8 cellular contexts compared by ENCODE assay signal in the genomic region with DNA sequence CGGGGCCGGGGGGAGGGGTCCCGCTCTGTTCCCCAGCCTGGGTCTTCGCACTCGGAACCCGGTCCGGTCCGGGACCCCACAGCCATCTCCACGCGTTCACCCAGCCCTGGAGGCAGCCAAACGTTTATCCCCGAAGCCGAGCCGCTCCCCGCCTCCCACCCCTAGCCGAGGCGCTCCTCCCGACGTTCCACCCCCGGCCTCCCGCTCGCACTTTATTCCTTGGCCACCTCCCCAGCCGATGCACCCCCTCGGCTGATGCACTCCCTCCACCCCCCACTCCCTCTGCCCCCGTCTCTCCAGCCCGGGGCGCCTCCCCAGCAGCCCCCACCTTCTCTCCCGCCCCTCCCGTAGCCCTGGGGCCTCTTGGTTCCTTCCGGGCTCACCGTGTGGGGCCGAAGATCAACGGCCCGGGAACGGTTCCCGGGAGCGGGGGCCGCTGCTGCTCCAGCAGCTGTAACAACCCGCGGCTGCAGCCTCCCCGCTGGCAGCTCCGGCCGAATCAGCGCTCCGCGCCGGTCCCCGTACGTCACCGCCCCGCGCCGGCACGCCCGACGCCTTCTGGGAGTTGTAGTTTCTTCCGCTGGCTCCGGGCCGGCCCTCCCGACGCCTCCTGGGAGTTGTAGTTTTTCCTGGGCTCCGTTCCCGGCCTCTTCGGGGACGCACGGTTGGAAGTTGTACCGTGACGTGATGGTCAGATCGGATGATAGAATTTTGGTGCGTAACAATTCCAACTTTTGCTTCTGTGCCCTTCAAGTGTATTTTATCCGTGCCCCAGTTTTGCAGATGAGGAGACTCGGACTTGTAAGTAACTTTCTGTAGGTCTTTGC. TPM values are rescaled to one million over a fixed set of nuclear protein-coding genes. Genes with fewer than 3 reads are reported as not detected.
DNase-seq lines count a peak whose midpoint lies in the region; ATAC-seq lines count a peak whose summit lies in the region.

A gene with protein sequence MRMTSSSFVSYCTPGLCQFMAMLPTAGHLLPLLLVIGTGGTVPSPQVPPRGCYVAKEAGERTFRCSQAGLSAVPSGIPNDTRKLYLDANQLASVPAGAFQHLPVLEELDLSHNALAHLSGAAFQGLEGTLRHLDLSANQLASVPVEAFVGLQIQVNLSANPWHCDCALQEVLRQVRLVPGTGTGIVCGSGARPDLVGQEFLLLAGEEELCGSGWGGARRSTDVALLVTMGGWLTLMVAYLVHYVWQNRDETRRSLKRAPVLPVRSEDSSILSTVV (plus strand): TSS at position 632 of the 827 bp plus-strand sequence. CDS start 13,792 bp downstream, outside the sequence.
A gene with protein sequence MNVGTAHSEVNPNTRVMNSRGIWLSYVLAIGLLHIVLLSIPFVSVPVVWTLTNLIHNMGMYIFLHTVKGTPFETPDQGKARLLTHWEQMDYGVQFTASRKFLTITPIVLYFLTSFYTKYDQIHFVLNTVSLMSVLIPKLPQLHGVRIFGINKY (minus strand): TSS at position 501 of the 827 bp plus-strand sequence. CDS start 3,398 bp downstream, outside the sequence.

- peaks cover 19 to 54% (median 41%) of the 10 kb centered on the region in 4 donors for H3K4me1 Mint-ChIP-seq in CD4-positive, alpha-beta memory T cell

- POLR2A ChIA-PET in CD4-positive, alpha-beta memory T cell (lab: Charles Lee; ENCODE audit: partially characterized antibody), result interaction anchor here (0.5 to 3.3 kb wide), 17 partner anchors 9 to 291 kb away, joined by 3 to 20 read pairs (median 6); a partner anchor contains a TSS

- CTCF ChIA-PET in CD4-positive, alpha-beta memory T cell (lab: Charles Lee; ENCODE audit: partially characterized antibody), result interaction anchor here (1.0 to 1.6 kb wide), 4 partner anchors 16 to 304 kb away, joined by 3 to 8 read pairs (median 4); no protein-coding TSS in a partner anchor

- intact Hi-C loops in CD4-positive, alpha-beta memory T cell (cut with micrococcal nuclease), result loop anchor here (1.0 to 2.0 kb wide), 5 partner anchors 25 to 290 kb away; a partner anchor contains a TSS

- H3K9me3 Mint-ChIP-seq in CD4-positive, alpha-beta memory T cell, result peaks cover 0 to 2% (median 0%) of the 10 kb centered on the region in 8 donors

- DNase-seq in CD4-positive, alpha-beta memory T cell, result peak; percentile 87 to 92 (median 90)
- DNase-seq in HT-29 (ENCODE audit: low spot score), result peak; percentile 90
- DNase-seq in NK-92 treated with Interleukin-12 subunit alpha and Interleukin-12 subunit beta, amount 100 ng/mL, for 24 hours (lab: John Stamatoyannopoulos, UW), result peak; percentile 88
- DNase-seq in activated CD8-positive, alpha-beta memory T cell treated with anti-CD3 and anti-CD28 coated beads for 4 hours (ENCODE audit: low read depth in 2 of 2), result peak; percentile 80 to 81
- DNase-seq in effector memory CD4-positive, alpha-beta T cell, result peak; percentile 75 to 85 (median 81)
- peak; percentile 96 for DNase-seq in medulla oblongata (ENCODE audit: extremely low spot score)
- DNase-seq in stimulated activated CD4-positive, alpha-beta T cell treated with anti-CD3 and anti-CD28 coated beads, TNF-alpha, amount 100 ng/mL, for 48 hours (ENCODE audit: low read depth in 3 of 3), result peak; percentile 84 to 88 (median 87)

- peak within 1 kb of the TSS; percentile 79 to 89 for H3K4me3 ChIP-seq in CD4-positive, alpha-beta memory T cell (ENCODE audit: low read length in 2 of 2)
- H3K4me3 ChIP-seq in effector memory CD4-positive, alpha-beta T cell (ENCODE audit: insufficient read depth, low read depth, low read length, poor library complexity, severe bottlenecking), result peak within 1 kb of the TSS; percentile 91

- peak within 1 kb of the TSS; percentile 93 to 99 (median 95) for H3K27ac Mint-ChIP-seq in CD4-positive, alpha-beta memory T cell

- peaks cover 50% of the 10 kb centered on the region for H3K4me1 ChIP-seq in CD4-positive, alpha-beta memory T cell (ENCODE audit: insufficient read depth, low read length)
- peaks cover 28% of the 10 kb centered on the region for H3K4me1 ChIP-seq in effector memory CD4-positive, alpha-beta T cell (ENCODE audit: control insufficient read depth, insufficient read depth, low read length, poor library complexity, severe bottlenecking)

- peaks cover 20% of the 10 kb centered on the region for H3K36me3 ChIP-seq in CD4-positive, alpha-beta memory T cell (ENCODE audit: insufficient read depth, low read length)
- H3K36me3 ChIP-seq in effector memory CD4-positive, alpha-beta T cell (ENCODE audit: control insufficient read depth, insufficient read depth, low read length), result peaks cover 19% of the 10 kb centered on the region

- H3K27me3 ChIP-seq in CD4-positive, alpha-beta memory T cell (ENCODE audit: insufficient read depth, low read length), result no peaks in the 10 kb centered on the region
- H3K27me3 ChIP-seq in effector memory CD4-positive, alpha-beta T cell (replicated peaks; ENCODE audit: control insufficient read depth, insufficient read depth, low read length, poor library complexity, severe bottlenecking), result no peaks in the 10 kb centered on the region

- peak; percentile 69 for ATAC-seq in GM19467 (IDR thresholded peaks at IDR 0.05; ENCODE audit: unreplicated experiment)

- peaks cover 10 to 27% of the 10 kb centered on the region in 2 donors for H3K36me3 Mint-ChIP-seq in CD4-positive, alpha-beta memory T cell

- no peaks in the 10 kb centered on the region for H3K9me3 ChIP-seq in CD4-positive, alpha-beta memory T cell (ENCODE audit: control insufficient read depth in 1 of 2, low read length in 2 of 2)
- H3K9me3 ChIP-seq in effector memory CD4-positive, alpha-beta T cell (ENCODE audit: control insufficient read depth, low read length), result no peaks in the 10 kb centered on the region

- H3K27me3 Mint-ChIP-seq in CD4-positive, alpha-beta memory T cell, result no peaks in the 10 kb centered on the region

- H3K4me3 Mint-ChIP-seq in CD4-positive, alpha-beta memory T cell, result peak within 1 kb of the TSS; percentile 83 to 99 (median 96)

- peak within 1 kb of the TSS; percentile 82 for H3K27ac ChIP-seq in CD4-positive, alpha-beta memory T cell (ENCODE audit: low read depth, low read length)
- H3K27ac ChIP-seq in effector memory CD4-positive, alpha-beta T cell (ENCODE audit: insufficient read depth, low read length, poor library complexity, severe bottlenecking), result peak within 1 kb of the TSS; percentile 86

RNA-seq across cellular contexts. Expression of the first gene that starts in this region (rescaled TPM):
- total RNA-seq in CD4-positive, alpha-beta memory T cell, result not detected
- not detected for polyA plus RNA-seq in CD4-positive, alpha-beta memory T cell
- not detected in 2 replicates for total RNA-seq in HT-29 (2014; rRNA removed; shearing (Covaris generic))

RNA-seq across cellular contexts. Expression of the second gene that starts in this region (rescaled TPM):
- 10 to 100 TPM; 79.6 to 87.2 TPM for total RNA-seq in CD4-positive, alpha-beta memory T cell
- polyA plus RNA-seq in CD4-positive, alpha-beta memory T cell, result 100 to 1,000 TPM in 1 of 2 donors, 10 to 100 TPM in 1; 90.4 to 161 TPM
- total RNA-seq in HT-29 (2014; rRNA removed; shearing (Covaris generic)), result 61.0 and 66.7 TPM in 2 replicates

Comparison
In these comparisons a context has a peak if more than half of its experiments do, and no peak if none do; other contexts are left out.
1. Peak in every context shown above with its lines: DNase-seq, ATAC-seq, H3K4me3 ChIP-seq and H3K27ac ChIP-seq.